8 cellular contexts compared by ENCODE assay signal in genomic region chr14:99794156-99794780, GRCh38. TPM values are rescaled to one million over a fixed set of nuclear protein-coding genes. Genes with fewer than 3 reads are reported as not detected.
A peak's percentile ranks its signal among the peaks of the same experiment; 100 is the strongest.
DNase-seq lines count a peak whose midpoint lies in the region; ATAC-seq, FAIRE-seq and TF ChIP-seq lines count a peak whose summit lies in the region.

No MANE protein-coding gene starts in this region.

- H3K36me3 ChIP-seq in DOHH2 (ENCODE audit: control insufficient read depth, low read length) = no peaks in the 10 kb centered on the region
- H3K36me3 ChIP-seq in PC-9 (ENCODE audit: low read depth) = no peaks in the 10 kb centered on the region
- H3K36me3 ChIP-seq in trophoblast cell (ENCODE audit: control insufficient read depth in 1 of 2, insufficient read depth in 2 of 2, low read length in 2 of 2) = no peaks in the 10 kb centered on the region

- no CpG with 5 or more reads among the region's 4 CpGs for WGBS in trophoblast cell (ENCODE audit: extremely low coverage, insufficient coverage, insufficient read length)

- POLR2A ChIA-PET in PC-9 (lab: Charles Lee; ENCODE audit: unreplicated experiment) = no interaction called here

- no peak overlapping the region for H4K12ac ChIP-seq in trophoblast cell (ENCODE audit: low read depth, low read length)

- CTCF ChIA-PET in PC-9 (lab: Charles Lee) = no interaction called here

- H3K4me1 ChIP-seq in DOHH2 (ENCODE audit: control insufficient read depth, low read length) = peaks cover 3% of the 10 kb centered on the region; the same call in 1 of the 2 replicates
- H3K4me1 ChIP-seq in PC-9 (replicated peaks; ENCODE audit: insufficient read depth) = peaks cover 8% of the 10 kb centered on the region; the same call in 1 of the 2 replicates
- H3K4me1 ChIP-seq in trophoblast cell (ENCODE audit: control insufficient read depth in 1 of 2, insufficient read depth in 2 of 2, low read length in 2 of 2) = peaks cover 0 to 2% of the 10 kb centered on the region in 2 experiments

- H3K9me2 ChIP-seq in DOHH2 (replicated peaks; ENCODE audit: control insufficient read depth, low read length) (no peaks in the 10 kb centered on the region), PC-9 (ENCODE audit: insufficient read depth) (no peaks in the 10 kb centered on the region)

- H3F3A ChIP-seq in DOHH2 (ENCODE audit: control insufficient read depth, insufficient read depth) = no peaks in the 10 kb centered on the region
- peaks cover 4% of the 10 kb centered on the region; the same call in 1 of the 2 replicates for H3F3A ChIP-seq in PC-9 (ENCODE audit: insufficient read depth, low read depth)

- no peak overlapping the region for H2BK5ac ChIP-seq in trophoblast cell (ENCODE audit: low read depth, low read length, poor library complexity)

- H3K4me3 ChIP-seq in DOHH2 (ENCODE audit: low read length) (peak overlapping the region; percentile 35; the same call in 1 of the 2 replicates), PC-9 (peak overlapping the region; percentile 47; the same call in 1 of the 2 replicates), trophoblast cell (ENCODE audit: low read depth, low read length) (no peak overlapping the region)

- H4K8ac ChIP-seq in trophoblast cell (ENCODE audit: low read depth, low read length) = no peak overlapping the region

- H4K20me1 ChIP-seq in DOHH2 (ENCODE audit: control insufficient read depth, insufficient read depth, low read depth, low read length) (no peaks in the 10 kb centered on the region), PC-9 (ENCODE audit: insufficient read depth) (no peaks in the 10 kb centered on the region)

- H3K18ac ChIP-seq in trophoblast cell (ENCODE audit: low read length) = no peak overlapping the region

- no peak overlapping the region for H2BK120ac ChIP-seq in trophoblast cell (ENCODE audit: insufficient read depth, low read length, poor library complexity)

- H3K23ac ChIP-seq in trophoblast cell (ENCODE audit: low read length) = no peak overlapping the region

- H3K9ac ChIP-seq in trophoblast cell (ENCODE audit: low read length) = no peak overlapping the region

- H3K27me3 ChIP-seq in DOHH2 (ENCODE audit: control insufficient read depth, low read length) (peaks cover 49% of the 10 kb centered on the region), PC-9 (ENCODE audit: insufficient read depth, low read depth) (no peaks in the 10 kb centered on the region), trophoblast cell (ENCODE audit: insufficient read depth, low read length) (no peaks in the 10 kb centered on the region)

- peaks cover 6% of the 10 kb centered on the region for H3K79me1 ChIP-seq in trophoblast cell (ENCODE audit: low read length)

- peak overlapping the region; percentile 56 for H3K4me2 ChIP-seq in DOHH2 (ENCODE audit: low read length)
- H3K4me2 ChIP-seq in PC-9 = peak overlapping the region; percentile 77
- peak overlapping the region; percentile 90 for H3K4me2 ChIP-seq in trophoblast cell (ENCODE audit: low read length)

- no peak overlapping the region for H2AK5ac ChIP-seq in trophoblast cell (ENCODE audit: low read length)

- H3K79me2 ChIP-seq in DOHH2 (ENCODE audit: control insufficient read depth, low read length) = no peaks in the 10 kb centered on the region
- no peaks in the 10 kb centered on the region for H3K79me2 ChIP-seq in PC-9 (ENCODE audit: low read depth)
- peaks cover 3% of the 10 kb centered on the region for H3K79me2 ChIP-seq in trophoblast cell (ENCODE audit: control insufficient read depth, insufficient read depth, low read length, poor library complexity)

- H4K91ac ChIP-seq in trophoblast cell (ENCODE audit: low read depth, low read length) = no peak overlapping the region

- no peak for TF ChIP-seq CTCF in DOHH2 (IDR thresholded peaks at IDR 0.05; ENCODE audit: low read depth, low read length, poor library complexity, severe bottlenecking)
- no peak for TF ChIP-seq CTCF in PC-9 (conservative IDR thresholded peaks at IDR 0.05)

- H3K27ac ChIP-seq in DOHH2 (ENCODE audit: low read depth, low read length) (no peak overlapping the region), PC-9 (no peak overlapping the region), trophoblast cell (ENCODE audit: low read depth, low read length) (no peak overlapping the region)

- intact Hi-C loops in PC-9 (cut with micrococcal nuclease; ENCODE audit: unreplicated experiment) = loop anchor here (10.0 kb wide), 1 partner anchor 59 kb away; no protein-coding TSS in a partner anchor

- no peak overlapping the region for H2AFZ ChIP-seq in PC-9
- no peak overlapping the region for H2AFZ ChIP-seq in trophoblast cell (ENCODE audit: insufficient read depth, low read length, poor library complexity)

- no peak overlapping the region for H2BK12ac ChIP-seq in trophoblast cell (ENCODE audit: low read length)

- no peak overlapping the region for H3K4ac ChIP-seq in trophoblast cell (ENCODE audit: low read depth, low read length)

- H3K9me3 ChIP-seq in DOHH2 (ENCODE audit: control insufficient read depth, insufficient read depth, low read length) = no peaks in the 10 kb centered on the region
- no peaks in the 10 kb centered on the region for H3K9me3 ChIP-seq in PC-9 (ENCODE audit: insufficient read depth, low read depth)
- no peaks in the 10 kb centered on the region for H3K9me3 ChIP-seq in trophoblast cell (ENCODE audit: insufficient read depth, low read depth, low read length)

- FAIRE-seq in endometrium (lab: Jason Lieb, UNC) = peak; percentile 45

- BruUV-seq in PC-9 (replicated peaks; lab: Mats Ljungman, UMichigan) = no TSS peak

- H3K14ac ChIP-seq in trophoblast cell (ENCODE audit: low read length) = no peak overlapping the region

- no peak for ATAC-seq in HG03571 (IDR thresholded peaks at IDR 0.05; ENCODE audit: unreplicated experiment)
- no peak for ATAC-seq in HG03457 (IDR thresholded peaks at IDR 0.05; ENCODE audit: unreplicated experiment)

- DNase-seq in PC-9 (no peak), trophoblast cell (no peak), HUDEP-2 (lab: John Stamatoyannopoulos, UW; ENCODE audit: unreplicated experiment in 76 of 76) (no peak), activated gamma-delta T cell (lab: John Stamatoyannopoulos, UW) (no peak)

RNA-seq across cellular contexts. Expression of gene EML1, which starts 1.1 kb away (rescaled TPM):
- total RNA-seq in PC-9 (2021) = 1.8 and 2.4 TPM in 2 replicates
- 5.5 and 6.1 TPM in 2 replicates for polyA plus RNA-seq in trophoblast cell (2013)
